ENCODE assay signal across 16 cellular contexts in the genomic region with DNA sequence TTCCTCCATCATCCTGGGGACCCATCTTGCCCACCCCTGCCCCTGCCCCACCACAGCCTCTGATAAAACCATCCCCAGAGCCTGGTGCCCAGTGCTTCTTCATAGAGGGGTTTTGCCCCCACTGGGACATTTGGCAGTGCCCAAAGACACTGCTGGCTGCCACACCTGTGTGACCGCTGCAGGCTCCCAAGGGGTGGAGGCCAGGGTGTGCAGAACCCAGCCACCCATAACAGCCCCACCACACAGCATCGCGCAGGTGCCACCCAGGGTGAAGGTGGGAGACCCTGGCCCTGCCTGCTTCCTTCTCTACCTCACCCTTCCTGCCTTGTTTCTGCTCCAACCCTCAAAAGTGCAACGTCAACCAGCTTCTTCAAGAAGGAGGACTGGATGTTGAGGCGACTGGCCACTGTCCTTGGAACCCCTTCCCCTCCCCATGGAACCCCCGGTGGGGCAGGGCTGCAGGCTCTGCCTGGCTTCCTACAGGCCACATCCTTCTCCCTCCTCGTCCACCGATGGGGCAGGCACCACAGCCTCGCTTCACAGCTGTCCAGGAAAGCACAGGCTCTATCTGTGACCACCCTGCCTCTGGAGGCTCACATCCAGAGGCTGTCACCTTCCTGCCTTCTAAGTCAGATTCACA.
"Had no signal": no experiment of that assay in that cellular context is flagged by ENCODE, and none has a peak within 500 bp of the region (broad histone marks: within the 10 kb centered on the region; RNA-seq: fewer than 3 reads in every experiment).

No MANE protein-coding gene starts in this region.

- H3K27ac ChIP-seq: coronary artery, esophagus squamous epithelium, right lobe of liver, thyroid gland had no signal

- ATAC-seq: activated CD8-positive, alpha-beta T cell treated with anti-CD3 and anti-CD28 coated beads, Interleukin-2, amount 10 ng/mL, durations not matched to agents 7 days and 5 days; activated T-cell treated with anti-CD3 and anti-CD28 coated beads, Interleukin-2, amount 50 U/mL, for 72 hours had no signal

- H3K36me3 ChIP-seq: right lobe of liver had no signal

- DNase-seq: activated CD4-positive, alpha-beta T cell treated with anti-CD3 and anti-CD28 coated beads for 48 hours; activated CD8-positive, alpha-beta memory T cell treated with anti-CD3 and anti-CD28 coated beads, Interleukin-2, amount 50 U/mL, for 48 hours; activated CD8-positive, alpha-beta T cell treated with anti-CD3 and anti-CD28 coated beads, Interleukin-2, amount 10 ng/mL, durations not matched to agents 7 days and 5 days; activated naive CD8-positive, alpha-beta T cell treated with anti-CD3 and anti-CD28 coated beads, Interleukin-2, amount 10 ng/mL, durations not matched to agents 7 days and 5 days; activated T-cell treated with anti-CD3 and anti-CD28 coated beads, Interleukin-2, amount 50 U/mL, for 72 hours; central memory CD4-positive, alpha-beta T cell; effector CD4-positive, alpha-beta T cell; esophagus squamous epithelium; nephron progenitor cell; right lobe of liver; T-helper 2 cell; thyroid gland had no signal

- H3K4me3 ChIP-seq: coronary artery, esophagus squamous epithelium, right lobe of liver, smooth muscle cell, thyroid gland had no signal

- H3K4me1 Mint-ChIP-seq: activated naive CD8-positive, alpha-beta T cell treated with anti-CD3 and anti-CD28 coated beads, Interleukin-2, amount 10 ng/mL, durations not matched to agents 7 days and 5 days had no signal

- H3K27me3 ChIP-seq: right lobe of liver, thyroid gland had no signal

- H3K4me1 ChIP-seq: right lobe of liver, thyroid gland had no signal

- H3K4me2 ChIP-seq: smooth muscle cell had no signal

- H3K4me3 Mint-ChIP-seq: activated CD8-positive, alpha-beta T cell treated with anti-CD3 and anti-CD28 coated beads, Interleukin-2, amount 10 ng/mL, durations not matched to agents 7 days and 5 days; activated naive CD8-positive, alpha-beta T cell treated with anti-CD3 and anti-CD28 coated beads, Interleukin-2, amount 10 ng/mL, durations not matched to agents 7 days and 5 days; activated T-cell treated with anti-CD3 and anti-CD28 coated beads, Interleukin-2, amount 50 U/mL, for 72 hours; brain; nephron progenitor cell; WTC11 had no signal

- H3K27me3 Mint-ChIP-seq: brain had no signal

- H3K27ac Mint-ChIP-seq: activated CD8-positive, alpha-beta T cell treated with anti-CD3 and anti-CD28 coated beads, Interleukin-2, amount 10 ng/mL, durations not matched to agents 7 days and 5 days; activated naive CD8-positive, alpha-beta T cell treated with anti-CD3 and anti-CD28 coated beads, Interleukin-2, amount 10 ng/mL, durations not matched to agents 7 days and 5 days; activated T-cell treated with anti-CD3 and anti-CD28 coated beads, Interleukin-2, amount 50 U/mL, for 72 hours; nephron progenitor cell had no signal
